In genomic region chr12:67280572-67280971, GRCh38 we compare ENCODE assay signal across 21 cellular contexts.
"Had no signal": no experiment of that assay in that cellular context is flagged by ENCODE, and none has a peak within 500 bp of the region (broad histone marks: within the 10 kb centered on the region; RNA-seq: fewer than 3 reads in every experiment).

No MANE protein-coding gene starts in this region.

- H3K27ac ChIP-seq: colonic mucosa, esophagus muscularis mucosa, hepatocyte, right atrium auricular region, tibial artery, uterus had no signal

- FAIRE-seq: small intestine had no signal

- DNase-seq: activated B cell treated with CpG ODN at 0.5 μM for 24 hours; activated CD4-positive, alpha-beta T cell treated with anti-CD3 and anti-CD28 coated beads for 48 hours; activated CD8-positive, alpha-beta T cell treated with anti-CD3 and anti-CD28 coated beads for 36 hours; activated gamma-delta T cell; activated T-cell treated with anti-CD3 and anti-CD28 coated beads, Interleukin-2, amount 50 U/mL, for 72 hours; central memory CD4-positive, alpha-beta T cell; colonic mucosa; islet precursor cell; mucosa of descending colon; naive thymus-derived CD4-positive, alpha-beta T cell; posterior cingulate gyrus; small intestine; stimulated activated CD4-positive, alpha-beta T cell treated with anti-CD3 and anti-CD28 coated beads, Interleukin-4, amount 100 ng/mL, for 24 hours; stimulated activated naive CD4-positive, alpha-beta T cell; tibial artery; uterus had no signal

- H3K9me3 ChIP-seq: colonic mucosa, esophagus muscularis mucosa, mucosa of descending colon, right atrium auricular region, tibial artery, uterus had no signal

- H3K36me3 ChIP-seq: right atrium auricular region, uterus had no signal

- H3K4me3 ChIP-seq: colonic mucosa, esophagus muscularis mucosa, hepatocyte, mucosa of descending colon, right atrium auricular region, tibial artery, uterus had no signal

- H3K27me3 ChIP-seq: colonic mucosa, esophagus muscularis mucosa, hepatocyte, right atrium auricular region, tibial artery, uterus had no signal

- H3K4me1 ChIP-seq: colonic mucosa had no signal

- ATAC-seq: activated CD8-positive, alpha-beta T cell treated with anti-CD3 and anti-CD28 coated beads for 36 hours; activated naive CD4-positive, alpha-beta T cell treated with anti-CD3 and anti-CD28 coated beads, Interleukin-2, amount 50 U/mL, for 72 hours; activated T-cell treated with anti-CD3 and anti-CD28 coated beads, Interleukin-2, amount 50 U/mL, for 72 hours; left lobe of liver; mucosa of descending colon; naive thymus-derived CD4-positive, alpha-beta T cell had no signal
